Comparison of ENCODE assay signal across 21 cellular contexts in genomic region chr10:51029172-51029641, GRCh38. TPM values are rescaled to one million over a fixed set of nuclear protein-coding genes. Genes with fewer than 3 reads are reported as not detected.
DNase-seq lines count a peak whose midpoint lies in the region; ATAC-seq, FAIRE-seq and TF ChIP-seq lines count a peak whose summit lies in the region.
"Had no signal": no experiment of that assay in that cellular context is flagged by ENCODE, and none has a peak within 500 bp of the region (broad histone marks: within the 10 kb centered on the region; RNA-seq: fewer than 3 reads in every experiment).

No MANE protein-coding gene starts in this region.

- H3K36me3 ChIP-seq in gastrocnemius medialis, result no peaks in the 10 kb centered on the region
- H3K36me3 ChIP-seq: ovary had no signal

- no peak overlapping the region for H3K4me3 ChIP-seq in fibroblast of mammary gland (ENCODE audit: control insufficient read depth, low read depth, low read length)
- no peak overlapping the region for H3K4me3 ChIP-seq in gastrocnemius medialis
- H3K4me3 ChIP-seq: mucosa of descending colon, ovary had no signal

- in situ Hi-C loops in gastrocnemius medialis (cut with MboI; ENCODE audit: low sequenced_read_pairs in 4 of 4), result no loop called here

- peak overlapping the region in 3 of 4 donors; percentile 15 to 70 (median 19) for H3K27ac ChIP-seq in gastrocnemius medialis
- H3K27ac ChIP-seq: ovary had no signal

- no peak for FAIRE-seq in D721Med (lab: Jason Lieb, UNC)

- H3K27me3 ChIP-seq in gastrocnemius medialis, result no peaks in the 10 kb centered on the region
- H3K27me3 ChIP-seq: ovary had no signal

- no peak for TF ChIP-seq POLR2A in gastrocnemius medialis (IDR thresholded peaks at IDR 0.05)

- peaks cover 20 to 44% of the 10 kb centered on the region in 2 donors for H3K4me1 ChIP-seq in gastrocnemius medialis

- no peaks in the 10 kb centered on the region for H3K9me3 ChIP-seq in gastrocnemius medialis
- H3K9me3 ChIP-seq: mucosa of descending colon, ovary had no signal

- peak; percentile 32 for DNase-seq in AG20443 (ENCODE audit: low spot score)
- DNase-seq in LHCN-M2 (ENCODE audit: low read depth), result peak; percentile 28
- peak; percentile 49 for DNase-seq in fibroblast of mammary gland (ENCODE audit: low read depth)
- DNase-seq in gastrocnemius medialis, result no peak
- no peak for DNase-seq in D721Med (ENCODE audit: insufficient read length, low spot score)
- no peak for DNase-seq in activated effector memory CD4-positive, alpha-beta T cell treated with Interleukin-2 at 50 U/mL for 16 hours
- DNase-seq in GM20000 (ENCODE audit: low spot score), result no peak
- DNase-seq in NCI-H1417 treated with DMSO at 0.1 percent for 48 hours (lab: John Stamatoyannopoulos, UW), result no peak
- DNase-seq: activated CD4-positive, alpha-beta T cell treated with anti-CD3 and anti-CD28 coated beads, Interleukin-2, amount 10 ng/mL, durations not matched to agents 24 days and 14 days; activated CD8-positive, alpha-beta memory T cell treated with anti-CD3 and anti-CD28 coated beads, Interleukin-2, amount 50 U/mL, for 48 hours; activated naive CD4-positive, alpha-beta T cell; Calu3; GF-D8; left colon; mucosa of descending colon; NCI-H1694 treated with DMSO at 0.1 percent for 48 hours; ovary; SIG-M5; stimulated activated naive CD4-positive, alpha-beta T cell; T1000 had no signal

- intact Hi-C loops in gastrocnemius medialis (cut with DNase I; ENCODE audit: low total_unique reads), result no loop called here

- peak in 1 of 2 donors; percentile 27 for ATAC-seq in gastrocnemius medialis
- ATAC-seq: HCT116, left colon, mucosa of descending colon had no signal

- TF ChIP-seq CTCF in fibroblast of mammary gland (conservative IDR thresholded peaks at IDR 0.05; ENCODE audit: control insufficient read depth, insufficient read depth, low read depth, low read length) (no peak), gastrocnemius medialis (IDR thresholded peaks at IDR 0.05 in 4 of 5, conservative IDR thresholded peaks at IDR 0.05 in 1 of 5) (no peak), D721Med (IDR thresholded peaks at IDR 0.05; ENCODE audit: insufficient read depth, missing control alignments) (no peak), GM20000 (IDR thresholded peaks at IDR 0.05; ENCODE audit: extremely low read depth, missing control alignments) (no peak)

RNA-seq across cellular contexts. Expression of gene PRKG1, which starts 45.1 kb away (rescaled TPM):
- 6.2 and 6.4 TPM in 2 replicates for total RNA-seq in LHCN-M2 (2014; rRNA removed)
- 3.0 TPM for polyA plus RNA-seq in LHCN-M2 (2012)
- total RNA-seq in gastrocnemius medialis, result 10 to 100 TPM; 10.4 to 39.4 (median 25.1) TPM
- total RNA-seq: activated CD4-positive, alpha-beta T cell treated with anti-CD3 and anti-CD28 coated beads, Interleukin-2, amount 10 ng/mL, durations not matched to agents 24 days and 14 days had no signal

Comparison
In these comparisons a context has a peak if more than half of its experiments do, and no peak if none do; other contexts are left out.
1. DNase-seq: peak in AG20443 (single experiment), LHCN-M2 (single experiment) and fibroblast of mammary gland (single experiment); none in gastrocnemius medialis (0 of 2), D721Med (single experiment), activated effector memory CD4-positive, alpha-beta T cell treated with Interleukin-2 at 50 U/mL for 16 hours (single experiment), GM20000 (single experiment) and NCI-H1417 treated with DMSO at 0.1 percent for 48 hours (single experiment).